25 cellular contexts compared by ENCODE assay signal in genomic region chr15:38826880-38827279, GRCh38.
"Had no signal": no experiment of that assay in that cellular context is flagged by ENCODE, and none has a peak within 500 bp of the region (broad histone marks: within the 10 kb centered on the region; RNA-seq: fewer than 3 reads in every experiment).

No MANE protein-coding gene starts in this region.

- H3K4me1 Mint-ChIP-seq: immature natural killer cell; natural killer cell; neural crest cell; stimulated activated naive B cell treated with anti-CD40 and anti-IgM and Interleukin-4, amounts not matched to agents 10 μg/mL and 1 μg/mL and 100 μg/mL, for 72 hours had no signal

- H3K4me1 ChIP-seq: lower lobe of right lung, pancreas, right lobe of liver, tibial nerve, upper lobe of left lung had no signal

- FAIRE-seq: frontal cortex, pancreas, small intestine, urothelium cell line had no signal

- H3K36me3 Mint-ChIP-seq: immature natural killer cell; natural killer cell; stimulated activated naive B cell treated with anti-CD40 and anti-IgM and Interleukin-4, amounts not matched to agents 10 μg/mL and 1 μg/mL and 100 μg/mL, for 72 hours had no signal

- ATAC-seq: left colon; left ventricle myocardium superior; lower lobe of right lung; natural killer cell; pancreas; right lobe of liver; stimulated activated naive B cell treated with anti-CD40 and anti-IgM and Interleukin-4, amounts not matched to agents 10 μg/mL and 1 μg/mL and 100 μg/mL, for 72 hours had no signal

- DNase-seq: effector memory CD4-positive, alpha-beta T cell; erythroblast; hypothalamus; immature natural killer cell; islet precursor cell; kidney glomerular epithelial cell; left colon; left ventricle myocardium superior; lower lobe of right lung; natural killer cell; pancreas; right lobe of liver; small intestine; stimulated activated CD4-positive, alpha-beta T cell treated with anti-CD3 and anti-CD28 coated beads, Interleukin-15, amount 100 ng/mL, for 24 hours; stimulated activated CD4-positive, alpha-beta T cell treated with anti-CD3 and anti-CD28 coated beads, Interleukin-2, amount 100 ng/mL, for 48 hours; stimulated activated naive B cell treated with anti-CD40 and anti-IgM and Interleukin-4, amounts not matched to agents 10 μg/mL and 1 μg/mL and 100 μg/mL, for 72 hours; upper lobe of left lung had no signal

- H3K27ac Mint-ChIP-seq: immature natural killer cell; natural killer cell; stimulated activated naive B cell treated with anti-CD40 and anti-IgM and Interleukin-4, amounts not matched to agents 10 μg/mL and 1 μg/mL and 100 μg/mL, for 72 hours; stimulated activated naive CD8-positive, alpha-beta T cell treated with anti-CD3 and anti-CD28 coated beads, Interleukin-15, Interleukin-2, amounts not matched to agents 100 ng/mL and 50 ng/mL, for 24 hours had no signal

- H3K27me3 ChIP-seq: pancreas, right lobe of liver, tibial nerve, upper lobe of left lung had no signal

- H3K9me3 Mint-ChIP-seq: natural killer cell; stimulated activated naive CD8-positive, alpha-beta T cell treated with anti-CD3 and anti-CD28 coated beads, Interleukin-15, Interleukin-2, amounts not matched to agents 100 ng/mL and 50 ng/mL, for 24 hours had no signal

- H3K36me3 ChIP-seq: lower lobe of right lung, neutrophil, pancreas, right lobe of liver, thoracic aorta, tibial nerve, upper lobe of left lung had no signal

- H3K4me3 ChIP-seq: coronary artery, lower lobe of right lung, pancreas, right lobe of liver, thoracic aorta, tibial nerve, upper lobe of left lung had no signal

- H3K9me3 ChIP-seq: lower lobe of right lung, neutrophil, pancreas, right lobe of liver, thoracic aorta, tibial nerve, upper lobe of left lung had no signal

- H3K27ac ChIP-seq: coronary artery, lower lobe of right lung, neutrophil, pancreas, thoracic aorta, tibial nerve, upper lobe of left lung had no signal

- H3K4me3 Mint-ChIP-seq: immature natural killer cell; natural killer cell; neural crest cell; stimulated activated naive B cell treated with anti-CD40 and anti-IgM and Interleukin-4, amounts not matched to agents 10 μg/mL and 1 μg/mL and 100 μg/mL, for 72 hours; stimulated activated naive CD8-positive, alpha-beta T cell treated with anti-CD3 and anti-CD28 coated beads, Interleukin-15, Interleukin-2, amounts not matched to agents 100 ng/mL and 50 ng/mL, for 24 hours had no signal
